25 cellular contexts compared by ENCODE assay signal in the genomic region with DNA sequence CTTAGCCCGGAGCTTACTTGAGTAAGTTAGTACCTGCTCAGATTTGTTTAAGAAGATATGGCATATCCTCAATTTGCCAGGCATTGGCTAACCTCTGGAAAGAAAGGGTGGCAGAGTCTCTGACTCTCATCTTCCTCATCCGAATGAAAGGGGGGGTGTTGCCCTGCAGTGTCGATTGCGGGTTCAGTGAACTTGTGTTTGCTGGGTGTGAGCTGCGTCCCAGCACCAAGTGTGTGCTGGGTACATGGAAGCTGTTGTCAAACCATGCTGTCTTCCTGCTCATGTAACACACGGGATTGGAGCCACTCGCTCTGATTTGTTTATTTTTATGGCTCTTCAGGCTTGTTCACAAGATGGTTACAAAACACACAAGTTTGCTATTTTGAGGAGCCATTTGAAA.
"Had no signal": no experiment of that assay in that cellular context is flagged by ENCODE, and none has a peak within 500 bp of the region (broad histone marks: within the 10 kb centered on the region; RNA-seq: fewer than 3 reads in every experiment).

No MANE protein-coding gene starts in this region.

- H3K9me3 Mint-ChIP-seq: naive thymus-derived CD4-positive, alpha-beta T cell; natural killer cell; nephron; neural progenitor cell; stimulated activated effector memory CD8-positive, alpha-beta T cell treated with anti-CD3 and anti-CD28 coated beads, Interleukin-12 subunit alpha, Interleukin-12 subunit beta, amount 100 ng/mL, for 72 hours; stimulated activated naive B cell treated with anti-CD40 and anti-IgM and Interleukin-4, amounts not matched to agents 10 μg/mL and 1 μg/mL and 100 μg/mL, for 72 hours; stimulated activated naive CD8-positive, alpha-beta T cell treated with anti-CD3 and anti-CD28 coated beads, Interleukin-15, Interleukin-2, amounts not matched to agents 100 ng/mL and 50 ng/mL, for 24 hours had no signal

- DNase-seq: naive thymus-derived CD4-positive, alpha-beta T cell; natural killer cell; occipital lobe; pancreas; retina; right lobe of liver; sigmoid colon; small intestine; stimulated activated CD4-positive, alpha-beta T cell treated with anti-CD3 and anti-CD28 coated beads, Interleukin-15, amount 100 ng/mL, for 24 hours; stimulated activated CD4-positive, alpha-beta T cell treated with anti-CD3 and anti-CD28 coated beads, Interleukin-2, amount 100 ng/mL, for 24 hours; stimulated activated CD4-positive, alpha-beta T cell treated with anti-CD3 and anti-CD28 coated beads, Interleukin-2, amount 100 ng/mL, for 48 hours; stimulated activated CD4-positive, alpha-beta T cell treated with anti-CD3 and anti-CD28 coated beads, Interleukin-4, amount 100 ng/mL, for 24 hours; stimulated activated naive B cell treated with anti-CD40 and anti-IgM and Interleukin-4, amounts not matched to agents 10 μg/mL and 1 μg/mL and 100 μg/mL, for 72 hours; stimulated activated naive CD4-positive, alpha-beta T cell treated with Interleukin-2 at 50 U/mL for 16 hours; stomach; testis; trophoblast cell had no signal

- H3K36me3 ChIP-seq: neural progenitor cell, pancreas, prostate gland, right atrium auricular region, right lobe of liver, sigmoid colon, stomach, tibial nerve, upper lobe of left lung had no signal

- H3K27me3 ChIP-seq: neural progenitor cell, pancreas, right atrium auricular region, right lobe of liver, sigmoid colon, testis, tibial nerve, upper lobe of left lung had no signal

- H3K4me3 ChIP-seq: neural progenitor cell, pancreas, prostate gland, right atrium auricular region, right lobe of liver, sigmoid colon, stomach, testis, tibial nerve, upper lobe of left lung had no signal

- H3K4me3 Mint-ChIP-seq: naive thymus-derived CD4-positive, alpha-beta T cell; natural killer cell; nephron; neural progenitor cell; stimulated activated effector memory CD8-positive, alpha-beta T cell treated with anti-CD3 and anti-CD28 coated beads, Interleukin-12 subunit alpha, Interleukin-12 subunit beta, amount 100 ng/mL, for 72 hours; stimulated activated naive B cell treated with anti-CD40 and anti-IgM and Interleukin-4, amounts not matched to agents 10 μg/mL and 1 μg/mL and 100 μg/mL, for 72 hours; stimulated activated naive CD8-positive, alpha-beta T cell treated with anti-CD3 and anti-CD28 coated beads, Interleukin-15, Interleukin-2, amounts not matched to agents 100 ng/mL and 50 ng/mL, for 24 hours had no signal

- H3K27ac Mint-ChIP-seq: naive thymus-derived CD4-positive, alpha-beta T cell; natural killer cell; nephron; neural progenitor cell; stimulated activated effector memory CD8-positive, alpha-beta T cell treated with anti-CD3 and anti-CD28 coated beads, Interleukin-12 subunit alpha, Interleukin-12 subunit beta, amount 100 ng/mL, for 72 hours; stimulated activated naive B cell treated with anti-CD40 and anti-IgM and Interleukin-4, amounts not matched to agents 10 μg/mL and 1 μg/mL and 100 μg/mL, for 72 hours; stimulated activated naive CD8-positive, alpha-beta T cell treated with anti-CD3 and anti-CD28 coated beads, Interleukin-15, Interleukin-2, amounts not matched to agents 100 ng/mL and 50 ng/mL, for 24 hours had no signal

- H3K4me1 Mint-ChIP-seq: stimulated activated effector memory CD8-positive, alpha-beta T cell treated with anti-CD3 and anti-CD28 coated beads, Interleukin-12 subunit alpha, Interleukin-12 subunit beta, amount 100 ng/mL, for 72 hours had no signal

- H3K9me3 ChIP-seq: pancreas, prostate gland, right atrium auricular region, right lobe of liver, sigmoid colon, stomach, testis, tibial nerve, upper lobe of left lung had no signal

- H3K36me3 Mint-ChIP-seq: naive thymus-derived CD4-positive, alpha-beta T cell; natural killer cell; neural progenitor cell; stimulated activated effector memory CD8-positive, alpha-beta T cell treated with anti-CD3 and anti-CD28 coated beads, Interleukin-12 subunit alpha, Interleukin-12 subunit beta, amount 100 ng/mL, for 72 hours; stimulated activated naive B cell treated with anti-CD40 and anti-IgM and Interleukin-4, amounts not matched to agents 10 μg/mL and 1 μg/mL and 100 μg/mL, for 72 hours had no signal

- H3K4me1 ChIP-seq: neural progenitor cell, pancreas, prostate gland, right atrium auricular region, right lobe of liver, sigmoid colon, stomach, testis, upper lobe of left lung had no signal

- H3K27ac ChIP-seq: neural progenitor cell, pancreas, prostate gland, right atrium auricular region, right lobe of liver, sigmoid colon, stomach, testis, tibial nerve, upper lobe of left lung had no signal

- ATAC-seq: naive thymus-derived CD4-positive, alpha-beta T cell; natural killer cell; pancreas; right lobe of liver; stimulated activated effector memory CD8-positive, alpha-beta T cell treated with anti-CD3 and anti-CD28 coated beads, Interleukin-12 subunit alpha, Interleukin-12 subunit beta, amount 100 ng/mL, for 72 hours; stimulated activated naive B cell treated with anti-CD40 and anti-IgM and Interleukin-4, amounts not matched to agents 10 μg/mL and 1 μg/mL and 100 μg/mL, for 72 hours had no signal
